23 cellular contexts compared by ENCODE assay signal in genomic region chr10:44287408-44287807, GRCh38.
DNase-seq lines count a peak whose midpoint lies in the region; ATAC-seq and TF ChIP-seq lines count a peak whose summit lies in the region.
"Had no signal": no experiment of that assay in that cellular context is flagged by ENCODE, and none has a peak within 500 bp of the region (broad histone marks: within the 10 kb centered on the region; RNA-seq: fewer than 3 reads in every experiment).

No MANE protein-coding gene starts in this region.

- intact Hi-C loops in left ventricle myocardium inferior (cut with micrococcal nuclease) = no loop called here

- DNase-seq in left ventricle myocardium inferior = no peak
- DNase-seq in right atrium auricular region (ENCODE audit: low spot score) = no peak
- no peak for DNase-seq in mesenchymal stem cell
- no peak for DNase-seq in trophoblast cell
- no peak for DNase-seq in DMS79 (lab: John Stamatoyannopoulos, UW)
- no peak for DNase-seq in SKM-1 treated with dmso at 0.1 percent for 144 hours (lab: John Stamatoyannopoulos, UW; ENCODE audit: unreplicated experiment)
- DNase-seq in upper lobe of left lung = no peak
- DNase-seq: 8988T; AML-193; C1 segment of cervical spinal cord; CD8-positive, alpha-beta T cell; DMS153; GM23248; HCEC 1CT; KG1; NCI-H1105 treated with DMSO at 0.1 percent for 48 hours; NCI-H2081; NCI-H2171; NCI-H345; NCI-H524; NCI-H774; Peyer's patch had no signal

- H2BK12ac ChIP-seq in mesenchymal stem cell (ENCODE audit: low read length in 2 of 2) (no peak overlapping the region), trophoblast cell (ENCODE audit: low read length) (no peak overlapping the region)

- H3K4me2 ChIP-seq in mesenchymal stem cell (ENCODE audit: low read length, poor library complexity, severe bottlenecking) (no peak overlapping the region), trophoblast cell (ENCODE audit: low read length) (no peak overlapping the region)

- H3K9ac ChIP-seq in mesenchymal stem cell (ENCODE audit: low read length) (no peak overlapping the region), trophoblast cell (ENCODE audit: low read length) (no peak overlapping the region)
- H3K9ac ChIP-seq: GM23248 had no signal

- no peak overlapping the region for H4K12ac ChIP-seq in trophoblast cell (ENCODE audit: low read depth, low read length)

- TF ChIP-seq POLR2A in upper lobe of left lung (IDR thresholded peaks at IDR 0.05) = no peak

- no peak overlapping the region for H3K14ac ChIP-seq in mesenchymal stem cell (ENCODE audit: low read length in 2 of 2)
- H3K14ac ChIP-seq in trophoblast cell (ENCODE audit: low read length) = no peak overlapping the region

- no peak for TF ChIP-seq CTCF in left ventricle myocardium inferior (IDR thresholded peaks at IDR 0.05; ENCODE audit: borderline replicate concordance)
- no peak for TF ChIP-seq CTCF in right atrium auricular region (IDR thresholded peaks at IDR 0.05)
- TF ChIP-seq CTCF in upper lobe of left lung (IDR thresholded peaks at IDR 0.05) = no peak

- H3K4me1 ChIP-seq in left ventricle myocardium inferior (peaks cover 15% of the 10 kb centered on the region), right atrium auricular region (peaks cover 0 to 9% of the 10 kb centered on the region in 2 donors), mesenchymal stem cell (ENCODE audit: control insufficient read depth, insufficient read depth, low read depth, low read length) (peaks cover under 1% of the 10 kb centered on the region), trophoblast cell (ENCODE audit: control insufficient read depth in 1 of 2, insufficient read depth in 2 of 2, low read length in 2 of 2) (peaks cover 5 to 6% of the 10 kb centered on the region in 2 experiments), upper lobe of left lung (no peaks in the 10 kb centered on the region)
- H3K4me1 ChIP-seq: Peyer's patch had no signal

- H3K4ac ChIP-seq in mesenchymal stem cell (ENCODE audit: low read depth in 1 of 2, low read length in 2 of 2) (no peak overlapping the region), trophoblast cell (ENCODE audit: low read depth, low read length) (no peak overlapping the region)

- peak overlapping the region; percentile 21 for H3K27ac ChIP-seq in left ventricle myocardium inferior (replicated peaks)
- no peak overlapping the region for H3K27ac ChIP-seq in right atrium auricular region
- no peak overlapping the region for H3K27ac ChIP-seq in mesenchymal stem cell (ENCODE audit: low read length, poor library complexity, severe bottlenecking)
- H3K27ac ChIP-seq in trophoblast cell (ENCODE audit: low read depth, low read length) = no peak overlapping the region
- no peak overlapping the region for H3K27ac ChIP-seq in upper lobe of left lung
- H3K27ac ChIP-seq: GM23248, Peyer's patch had no signal

- no peaks in the 10 kb centered on the region for H3K79me1 ChIP-seq in mesenchymal stem cell (replicated peaks; ENCODE audit: low read length, poor library complexity, severe bottlenecking)
- no peaks in the 10 kb centered on the region for H3K79me1 ChIP-seq in trophoblast cell (ENCODE audit: low read length)

- H2AFZ ChIP-seq in mesenchymal stem cell (ENCODE audit: low read depth, low read length) = peak overlapping the region; percentile 51
- H2AFZ ChIP-seq in trophoblast cell (ENCODE audit: insufficient read depth, low read length, poor library complexity) = peak overlapping the region; percentile 17
- H2AFZ ChIP-seq: GM23248 had no signal

- H4K91ac ChIP-seq in mesenchymal stem cell (ENCODE audit: low read length) = no peak overlapping the region
- H4K91ac ChIP-seq in trophoblast cell (ENCODE audit: low read depth, low read length) = no peak overlapping the region

- TF ChIP-seq EP300 in upper lobe of left lung (IDR thresholded peaks at IDR 0.05) = no peak

- H2BK5ac ChIP-seq in mesenchymal stem cell (ENCODE audit: low read depth, low read length, poor library complexity, severe bottlenecking) (no peak overlapping the region), trophoblast cell (ENCODE audit: low read depth, low read length, poor library complexity) (no peak overlapping the region)

- H3K23ac ChIP-seq in mesenchymal stem cell (ENCODE audit: low read length in 2 of 2) (no peak overlapping the region), trophoblast cell (ENCODE audit: low read length) (no peak overlapping the region)

- H2BK15ac ChIP-seq in mesenchymal stem cell (ENCODE audit: low read depth, poor library complexity, severe bottlenecking) = no peak overlapping the region

- no peaks in the 10 kb centered on the region for H3K79me2 ChIP-seq in trophoblast cell (ENCODE audit: control insufficient read depth, insufficient read depth, low read length, poor library complexity)

- no peaks in the 10 kb centered on the region for H3K27me3 ChIP-seq in left ventricle myocardium inferior (ENCODE audit: low read depth)
- H3K27me3 ChIP-seq in right atrium auricular region = no peaks in the 10 kb centered on the region
- H3K27me3 ChIP-seq in mesenchymal stem cell (ENCODE audit: control insufficient read depth in 1 of 2, insufficient read depth in 1 of 2, low read length in 2 of 2) = peaks cover 4 to 8% of the 10 kb centered on the region in 2 experiments
- H3K27me3 ChIP-seq in trophoblast cell (ENCODE audit: insufficient read depth, low read length) = no peaks in the 10 kb centered on the region
- no peaks in the 10 kb centered on the region for H3K27me3 ChIP-seq in upper lobe of left lung
- H3K27me3 ChIP-seq: Peyer's patch had no signal

- H2AK5ac ChIP-seq in mesenchymal stem cell (ENCODE audit: low read length, severe bottlenecking) = no peak overlapping the region
- no peak overlapping the region for H2AK5ac ChIP-seq in trophoblast cell (ENCODE audit: low read length)

- H3K9me3 ChIP-seq in left ventricle myocardium inferior (replicated peaks) (no peaks in the 10 kb centered on the region), right atrium auricular region (no peaks in the 10 kb centered on the region), mesenchymal stem cell (ENCODE audit: control insufficient read depth, low read length) (no peaks in the 10 kb centered on the region), trophoblast cell (ENCODE audit: insufficient read depth, low read depth, low read length) (no peaks in the 10 kb centered on the region), upper lobe of left lung (no peaks in the 10 kb centered on the region)
- H3K9me3 ChIP-seq: Peyer's patch had no signal

- no peak overlapping the region for H4K8ac ChIP-seq in mesenchymal stem cell (ENCODE audit: low read length)
- H4K8ac ChIP-seq in trophoblast cell (ENCODE audit: low read depth, low read length) = no peak overlapping the region

- no peak overlapping the region for H2BK120ac ChIP-seq in mesenchymal stem cell (ENCODE audit: low read depth, low read length)
- no peak overlapping the region for H2BK120ac ChIP-seq in trophoblast cell (ENCODE audit: insufficient read depth, low read length, poor library complexity)

- ATAC-seq in upper lobe of left lung (ENCODE audit: low FRiP score in 2 of 2) (no peak), HG03460 (IDR thresholded peaks at IDR 0.05; ENCODE audit: unreplicated experiment) (no peak)
- ATAC-seq: CD8-positive, alpha-beta T cell had no signal

- H3K36me3 ChIP-seq in left ventricle myocardium inferior (no peaks in the 10 kb centered on the region), right atrium auricular region (no peaks in the 10 kb centered on the region), mesenchymal stem cell (ENCODE audit: control insufficient read depth in 1 of 2, insufficient read depth in 2 of 2, low read depth in 1 of 2, low read length in 2 of 2) (no peaks in the 10 kb centered on the region), trophoblast cell (ENCODE audit: control insufficient read depth in 1 of 2, insufficient read depth in 2 of 2, low read length in 2 of 2) (no peaks in the 10 kb centered on the region), upper lobe of left lung (no peaks in the 10 kb centered on the region)
- H3K36me3 ChIP-seq: Peyer's patch had no signal

- H3K18ac ChIP-seq in mesenchymal stem cell (ENCODE audit: low read depth in 1 of 2, low read length in 2 of 2) (no peak overlapping the region), trophoblast cell (ENCODE audit: low read length) (no peak overlapping the region)

- no peak overlapping the region for H3K4me3 ChIP-seq in left ventricle myocardium inferior
- no peak overlapping the region for H3K4me3 ChIP-seq in right atrium auricular region
- no peak overlapping the region for H3K4me3 ChIP-seq in mesenchymal stem cell (ENCODE audit: insufficient read depth in 1 of 2, low read depth in 1 of 2, low read length in 2 of 2)
- no peak overlapping the region for H3K4me3 ChIP-seq in trophoblast cell (ENCODE audit: low read depth, low read length)
- no peak overlapping the region for H3K4me3 ChIP-seq in upper lobe of left lung
- H3K4me3 ChIP-seq: GM23248, Peyer's patch had no signal

- 70% methylated on average over 2 of the region's 2 CpGs for WGBS in mesenchymal stem cell
- WGBS in trophoblast cell (ENCODE audit: extremely low coverage, insufficient coverage, insufficient read length) = no CpG with 5 or more reads among the region's 2 CpGs
- 59 to 91% methylated on average over 2 of the region's 2 CpGs for WGBS in upper lobe of left lung, 2 donors
